Comparison of ENCODE assay signal across 16 cellular contexts in genomic region chr16:71413341-71413740, GRCh38. TPM values are rescaled to one million over a fixed set of nuclear protein-coding genes. Genes with fewer than 3 reads are reported as not detected.
"Had no signal": no experiment of that assay in that cellular context is flagged by ENCODE, and none has a peak within 500 bp of the region (broad histone marks: within the 10 kb centered on the region; RNA-seq: fewer than 3 reads in every experiment).

No MANE protein-coding gene starts in this region.

- H3K36me3 ChIP-seq: esophagus squamous epithelium, pancreas, tibial nerve had no signal

- H2AFZ ChIP-seq: hepatocyte had no signal

- H3K79me2 ChIP-seq: hepatocyte had no signal

- H3K4me1 ChIP-seq: psoas muscle had no signal

- H3K27ac ChIP-seq: esophagus squamous epithelium, hepatocyte, pancreas, psoas muscle, testis, tibial nerve had no signal

- DNase-seq: esophagus squamous epithelium had no signal

- H3K27me3 ChIP-seq: pancreas, testis had no signal

- H3K9me3 ChIP-seq: esophagus squamous epithelium, mucosa of descending colon, pancreas, psoas muscle, testis, tibial nerve had no signal

- H3K4me3 ChIP-seq: esophagus squamous epithelium, hepatocyte, mucosa of descending colon, pancreas, psoas muscle, testis, tibial nerve had no signal

RNA-seq across cellular contexts. Expression of gene TLE7, which starts 28.5 kb away (rescaled TPM):
- total RNA-seq: epithelial cell of proximal tubule; esophagus squamous epithelium; hepatocyte; liver; lung microvascular endothelial cell; mucosa of descending colon; naive thymus-derived CD8-positive, alpha-beta T cell; pancreas; psoas muscle; sciatic nerve; skeletal muscle tissue; subcutaneous adipose tissue; tibial nerve; ureter had no signal
- polyA plus RNA-seq: hepatocyte; liver; naive thymus-derived CD8-positive, alpha-beta T cell; neural cell; pancreas; psoas muscle had no signal

RNA-seq across cellular contexts. Expression of gene CALB2, which starts 54.8 kb away (rescaled TPM):
- total RNA-seq: liver; lung microvascular endothelial cell; naive thymus-derived CD8-positive, alpha-beta T cell had no signal
- polyA plus RNA-seq: liver; naive thymus-derived CD8-positive, alpha-beta T cell had no signal
